In the genomic region with DNA sequence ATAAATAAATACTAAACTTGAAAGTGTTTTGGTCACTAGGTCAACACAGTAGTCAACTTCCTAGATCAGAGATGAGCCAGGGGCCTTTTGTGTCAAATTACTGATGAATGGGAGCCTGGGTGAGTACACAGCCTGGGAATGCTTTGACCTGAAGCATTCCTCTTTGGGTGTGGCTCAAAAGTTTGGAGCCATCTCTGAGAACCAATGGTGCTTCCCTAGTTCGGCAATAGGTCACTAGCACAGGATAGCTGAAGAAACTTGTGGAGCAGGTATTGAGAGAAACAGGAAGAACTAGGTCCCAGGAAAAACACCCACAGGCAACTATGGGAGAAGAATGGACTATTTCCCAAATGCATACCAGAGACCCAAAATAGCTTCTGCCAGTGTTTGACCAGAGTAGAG, we compare ENCODE assay signal across 12 cellular contexts. TPM values are rescaled to one million over a fixed set of nuclear protein-coding genes. Genes with fewer than 3 reads are reported as not detected.
A peak's percentile ranks its signal among the peaks of the same experiment; 100 is the strongest.
DNase-seq lines count a peak whose midpoint lies in the region; ATAC-seq, FAIRE-seq and TF ChIP-seq lines count a peak whose summit lies in the region.
"Had no signal": no experiment of that assay in that cellular context is flagged by ENCODE, and none has a peak within 500 bp of the region (broad histone marks: within the 10 kb centered on the region; RNA-seq: fewer than 3 reads in every experiment).

No MANE protein-coding gene starts in this region.

- H2AFZ ChIP-seq in OCI-LY7 (ENCODE audit: low read length) = no peak overlapping the region

- no peaks in the 10 kb centered on the region for H3K36me3 ChIP-seq in pancreas
- no peaks in the 10 kb centered on the region; the same call in 1 of the 2 replicates for H3K36me3 ChIP-seq in OCI-LY7 (ENCODE audit: insufficient read depth, low read length)

- H3K27me3 Mint-ChIP-seq in stimulated activated naive CD8-positive, alpha-beta T cell treated with anti-CD3 and anti-CD28 coated beads, Interleukin-15, amount 100 ng/mL, for 72 hours = no peaks in the 10 kb centered on the region
- H3K27me3 Mint-ChIP-seq: CD8-positive, alpha-beta memory T cell; IgD-negative memory B cell had no signal

- POLR2A ChIA-PET in OCI-LY7 (lab: Charles Lee) = interaction anchor here (0.5 kb wide), 1 partner anchor 18 kb away, joined by 3 read pairs; no protein-coding TSS in a partner anchor

- in situ Hi-C loops in ACHN (cut with HindIII; ENCODE audit: low pct_ligation_motif_present, low pct_unique_long_range_greater_than_20kb, low sequenced_read_pairs) = loop anchor here (25.0 kb wide), 1 partner anchor 174 kb away; no protein-coding TSS in a partner anchor

- H3K4me3 ChIP-seq in fibroblast of the aortic adventitia (ENCODE audit: low read depth, low read length) (no peak overlapping the region), pancreas (no peak overlapping the region), OCI-LY7 (ENCODE audit: low read depth, low read length, poor library complexity, severe bottlenecking) (no peak overlapping the region)

- H3K9me3 ChIP-seq in pancreas (no peaks in the 10 kb centered on the region), OCI-LY7 (ENCODE audit: low read length) (no peaks in the 10 kb centered on the region)

- TF ChIP-seq CTCF in fibroblast of the aortic adventitia (IDR thresholded peaks at IDR 0.05; ENCODE audit: insufficient read depth, low read length) (no peak), pancreas (IDR thresholded peaks at IDR 0.05) (no peak), OCI-LY7 (conservative IDR thresholded peaks at IDR 0.05; ENCODE audit: low read length) (no peak)

- no peaks in the 10 kb centered on the region for H3K9me3 Mint-ChIP-seq in stimulated activated naive CD8-positive, alpha-beta T cell treated with anti-CD3 and anti-CD28 coated beads, Interleukin-15, amount 100 ng/mL, for 72 hours
- H3K9me3 Mint-ChIP-seq: CD8-positive, alpha-beta memory T cell; IgD-negative memory B cell had no signal

- no TSS peak for BruUV-seq in OCI-LY7 (replicated peaks; lab: Mats Ljungman, UMichigan)

- no peak overlapping the region for H3K4me2 ChIP-seq in OCI-LY7 (ENCODE audit: low read length)

- peak; percentile 96 for DNase-seq in ELF-1 (ENCODE audit: low read depth, low spot score)
- DNase-seq in M059J (ENCODE audit: low read depth) = peak; percentile 83
- peak; percentile 27 for DNase-seq in fibroblast of the aortic adventitia (ENCODE audit: low read depth)
- peak in 1 of 6 donors; percentile 13 for DNase-seq in pancreas
- no peak for DNase-seq in OCI-LY7 (ENCODE audit: low spot score)
- DNase-seq in stimulated activated naive CD8-positive, alpha-beta T cell treated with anti-CD3 and anti-CD28 coated beads, Interleukin-15, amount 100 ng/mL, for 72 hours = no peak
- DNase-seq in ACHN = no peak
- DNase-seq: activated CD4-positive, alpha-beta T cell treated with anti-CD3 and anti-CD28 coated beads for 1 hour; CD8-positive, alpha-beta memory T cell; SHP77 treated with DMSO at 0.1 percent for 48 hours had no signal

- CTCF ChIA-PET in OCI-LY7 (lab: Charles Lee; ENCODE audit: unreplicated experiment) = no interaction called here

- no peak overlapping the region for H3K4me3 Mint-ChIP-seq in stimulated activated naive CD8-positive, alpha-beta T cell treated with anti-CD3 and anti-CD28 coated beads, Interleukin-15, amount 100 ng/mL, for 72 hours
- H3K4me3 Mint-ChIP-seq: CD8-positive, alpha-beta memory T cell; IgD-negative memory B cell had no signal

- peaks cover 9% of the 10 kb centered on the region for H3K4me1 Mint-ChIP-seq in stimulated activated naive CD8-positive, alpha-beta T cell treated with anti-CD3 and anti-CD28 coated beads, Interleukin-15, amount 100 ng/mL, for 72 hours

- ATAC-seq in pancreas = peak; percentile 25 to 66 (median 63)
- ATAC-seq in HG03175 (IDR thresholded peaks at IDR 0.05; ENCODE audit: unreplicated experiment) = no peak
- ATAC-seq in stimulated activated naive CD8-positive, alpha-beta T cell treated with anti-CD3 and anti-CD28 coated beads, Interleukin-15, amount 100 ng/mL, for 72 hours = no peak

- no peaks in the 10 kb centered on the region for H3K79me2 ChIP-seq in OCI-LY7 (ENCODE audit: insufficient read depth, low read depth, low read length)

- H4K20me1 ChIP-seq in OCI-LY7 (ENCODE audit: insufficient read depth, low read length) = no peaks in the 10 kb centered on the region

- WGBS in pancreas, 2 donors = 41 to 53% methylated on average over 1 of the region's 1 CpG

- intact Hi-C loops in pancreas (cut with DNase I) (no loop called here), OCI-LY7 (cut with micrococcal nuclease; ENCODE audit: unreplicated experiment) (no loop called here)

- H3K27ac ChIP-seq in pancreas (peak overlapping the region in 2 of 4 donors; percentile 45 to 64), OCI-LY7 (ENCODE audit: low read depth, low read length, poor library complexity, severe bottlenecking) (no peak overlapping the region)

- H3K27me3 ChIP-seq in pancreas = no peaks in the 10 kb centered on the region

- FAIRE-seq in pancreas (lab: Jason Lieb, UNC) = no peak

- no peak overlapping the region for H3K27ac Mint-ChIP-seq in stimulated activated naive CD8-positive, alpha-beta T cell treated with anti-CD3 and anti-CD28 coated beads, Interleukin-15, amount 100 ng/mL, for 72 hours
- H3K27ac Mint-ChIP-seq: CD8-positive, alpha-beta memory T cell; IgD-negative memory B cell had no signal

- no peaks in the 10 kb centered on the region for H3K9me2 ChIP-seq in OCI-LY7 (ENCODE audit: insufficient read depth, low read length)

- H3K4me1 ChIP-seq in pancreas (peaks cover 4 to 10% (median 6%) of the 10 kb centered on the region in 3 donors), OCI-LY7 (ENCODE audit: insufficient read depth, low read length, poor library complexity, severe bottlenecking) (peaks cover 5% of the 10 kb centered on the region)

RNA-seq across cellular contexts. Expression of a gene that starts 56.6 kb away (rescaled TPM):
- 76.9 and 126 TPM in 2 replicates for total RNA-seq in M059J (2014; rRNA removed; shearing (Covaris generic))
- total RNA-seq in fibroblast of the aortic adventitia (ENCODE audit: low replicate concordance) (31.4 and 76.3 TPM in 2 replicates), pancreas (10 to 100 TPM; 15.5 to 48.5 (median 21.7) TPM), OCI-LY7 (2022) (4.7 and 5.3 TPM in 2 replicates)
- polyA plus RNA-seq in pancreas = 10 to 100 TPM; 52.5 to 66.2 TPM
- total RNA-seq in OCI-LY7 (2014; rRNA removed; shearing (Covaris generic)) = 6.0 and 6.8 TPM in 2 replicates

Comparison
In these comparisons a context has a peak if more than half of its experiments do, and no peak if none do; other contexts are left out.
1. DNase-seq: peak in ELF-1 (single experiment), M059J (single experiment) and fibroblast of the aortic adventitia (single experiment); none in OCI-LY7 (single experiment), stimulated activated naive CD8-positive, alpha-beta T cell treated with anti-CD3 and anti-CD28 coated beads, Interleukin-15, amount 100 ng/mL, for 72 hours (0 of 2) and ACHN (single experiment).
2. ATAC-seq: peak in pancreas (4 of 4); none in HG03175 (single experiment) and stimulated activated naive CD8-positive, alpha-beta T cell treated with anti-CD3 and anti-CD28 coated beads, Interleukin-15, amount 100 ng/mL, for 72 hours (single experiment).